Comparison of ENCODE assay signal across 9 cellular contexts in genomic region chr7:151408839-151409554, GRCh38. TPM values are rescaled to one million over a fixed set of nuclear protein-coding genes. Genes with fewer than 3 reads are reported as not detected.
DNase-seq lines count a peak whose midpoint lies in the region; ATAC-seq and TF ChIP-seq lines count a peak whose summit lies in the region.
"Had no signal": no experiment of that assay in that cellular context is flagged by ENCODE, and none has a peak within 500 bp of the region (broad histone marks: within the 10 kb centered on the region; RNA-seq: fewer than 3 reads in every experiment).

No MANE protein-coding gene starts in this region.

- H3K9me3 ChIP-seq in CD8-positive, alpha-beta T cell (ENCODE audit: low read length) = no peaks in the 10 kb centered on the region

- H3K36me3 ChIP-seq in CD8-positive, alpha-beta T cell (ENCODE audit: insufficient read depth, low read length) = no peaks in the 10 kb centered on the region

- POLR2A ChIA-PET in CD8-positive, alpha-beta T cell (lab: Charles Lee) = interaction anchor here (0.5 to 1.5 kb wide), 7 partner anchors 19 to 93 kb away, joined by 3 to 7 read pairs (median 4); partner anchors contain the start of gene NUB1

- ATAC-seq in CD8-positive, alpha-beta T cell = peak; percentile 83
- peak; percentile 57 for ATAC-seq in HG03103 (IDR thresholded peaks at IDR 0.05; ENCODE audit: low read depth, unreplicated experiment)
- ATAC-seq in left cardiac atrium = peak; percentile 15 to 30
- ATAC-seq in HG02678 (IDR thresholded peaks at IDR 0.05; ENCODE audit: unreplicated experiment) = no peak

- CTCF ChIA-PET in CD8-positive, alpha-beta T cell (lab: Charles Lee) = interaction anchor here (0.9 to 2.1 kb wide), 5 partner anchors 21 to 41 kb away, joined by 3 to 9 read pairs (median 7); partner anchors contain the start of gene CRYGN

- peak overlapping the region; percentile 45 for H3K27ac ChIP-seq in CD8-positive, alpha-beta T cell (ENCODE audit: low read depth, low read length)

- H3K4me1 Mint-ChIP-seq in CD8-positive, alpha-beta T cell (ENCODE audit: low read depth) = peaks cover 25% of the 10 kb centered on the region

- H3K27me3 ChIP-seq in CD8-positive, alpha-beta T cell (ENCODE audit: insufficient read depth, low read length) = peaks cover 11% of the 10 kb centered on the region

- no peak for TF ChIP-seq CTCF in CD8-positive, alpha-beta T cell (IDR thresholded peaks at IDR 0.05)
- no peak for TF ChIP-seq CTCF in retinal pigment epithelial cell (conservative IDR thresholded peaks at IDR 0.05; ENCODE audit: low read depth, low read length)

- H3K9me3 Mint-ChIP-seq in CD8-positive, alpha-beta T cell = no peaks in the 10 kb centered on the region

- peak overlapping the region; percentile 58 for H3K4me3 ChIP-seq in CD8-positive, alpha-beta T cell (ENCODE audit: low read depth, low read length)
- H3K4me3 ChIP-seq in retinal pigment epithelial cell (ENCODE audit: low read length) = peak overlapping the region; percentile 77

- H3K36me3 Mint-ChIP-seq in CD8-positive, alpha-beta T cell = no peaks in the 10 kb centered on the region

- peak overlapping the region; percentile 76 for H3K4me3 Mint-ChIP-seq in CD8-positive, alpha-beta T cell

- peaks cover 18% of the 10 kb centered on the region for H3K27me3 Mint-ChIP-seq in CD8-positive, alpha-beta T cell (ENCODE audit: low read depth)

- peaks cover 23% of the 10 kb centered on the region for H3K4me1 ChIP-seq in CD8-positive, alpha-beta T cell (ENCODE audit: insufficient read depth, low read length)

- peak overlapping the region; percentile 91 for H3K27ac Mint-ChIP-seq in CD8-positive, alpha-beta T cell

- DNase-seq in CD8-positive, alpha-beta T cell = peak; percentile 36 to 91 (median 67)
- DNase-seq in activated CD8-positive, alpha-beta memory T cell treated with anti-CD3 and anti-CD28 coated beads, Interleukin-2, amount 50 U/mL, for 4 hours = peak; percentile 31
- DNase-seq in left cardiac atrium (no peak), retinal pigment epithelial cell (ENCODE audit: low read depth) (no peak), NK-92 (lab: John Stamatoyannopoulos, UW; ENCODE audit: unreplicated experiment) (no peak), GM03348 (ENCODE audit: low spot score) (no peak)

- intact Hi-C loops in CD8-positive, alpha-beta T cell (cut with DNase I, micrococcal nuclease) = loop anchor here (1.0 to 2.0 kb wide), 6 partner anchors 19 to 41 kb away; no protein-coding TSS in a partner anchor
- intact Hi-C loops in left cardiac atrium (cut with DNase I) = no loop called here

RNA-seq across cellular contexts. Expression of gene WDR86, which starts 0.8 kb away (rescaled TPM):
- total RNA-seq in CD8-positive, alpha-beta T cell = 1 to 10 TPM; 5.7 to 6.5 TPM
- under 1 TPM; 0.71 to 0.84 TPM for total RNA-seq in left cardiac atrium
- total RNA-seq: dermis microvascular lymphatic vessel endothelial cell had no signal

RNA-seq across cellular contexts. Expression of gene CRYGN, which starts 30.9 kb away (rescaled TPM):
- not detected for total RNA-seq in CD8-positive, alpha-beta T cell
- under 1 TPM; 0.24 to 0.53 TPM for total RNA-seq in left cardiac atrium
- total RNA-seq: dermis microvascular lymphatic vessel endothelial cell had no signal

Comparison
In these comparisons a context has a peak if more than half of its experiments do, and no peak if none do; other contexts are left out.
1. DNase-seq: peak in CD8-positive, alpha-beta T cell (7 of 7) and activated CD8-positive, alpha-beta memory T cell treated with anti-CD3 and anti-CD28 coated beads, Interleukin-2, amount 50 U/mL, for 4 hours (single experiment); none in left cardiac atrium (single experiment), retinal pigment epithelial cell (single experiment), NK-92 (single experiment) and GM03348 (single experiment).
2. intact Hi-C loops: an anchor here in CD8-positive, alpha-beta T cell (1.0 to 2.0 kb wide); none called in left cardiac atrium.